16 cellular contexts compared by ENCODE assay signal in the genomic region with DNA sequence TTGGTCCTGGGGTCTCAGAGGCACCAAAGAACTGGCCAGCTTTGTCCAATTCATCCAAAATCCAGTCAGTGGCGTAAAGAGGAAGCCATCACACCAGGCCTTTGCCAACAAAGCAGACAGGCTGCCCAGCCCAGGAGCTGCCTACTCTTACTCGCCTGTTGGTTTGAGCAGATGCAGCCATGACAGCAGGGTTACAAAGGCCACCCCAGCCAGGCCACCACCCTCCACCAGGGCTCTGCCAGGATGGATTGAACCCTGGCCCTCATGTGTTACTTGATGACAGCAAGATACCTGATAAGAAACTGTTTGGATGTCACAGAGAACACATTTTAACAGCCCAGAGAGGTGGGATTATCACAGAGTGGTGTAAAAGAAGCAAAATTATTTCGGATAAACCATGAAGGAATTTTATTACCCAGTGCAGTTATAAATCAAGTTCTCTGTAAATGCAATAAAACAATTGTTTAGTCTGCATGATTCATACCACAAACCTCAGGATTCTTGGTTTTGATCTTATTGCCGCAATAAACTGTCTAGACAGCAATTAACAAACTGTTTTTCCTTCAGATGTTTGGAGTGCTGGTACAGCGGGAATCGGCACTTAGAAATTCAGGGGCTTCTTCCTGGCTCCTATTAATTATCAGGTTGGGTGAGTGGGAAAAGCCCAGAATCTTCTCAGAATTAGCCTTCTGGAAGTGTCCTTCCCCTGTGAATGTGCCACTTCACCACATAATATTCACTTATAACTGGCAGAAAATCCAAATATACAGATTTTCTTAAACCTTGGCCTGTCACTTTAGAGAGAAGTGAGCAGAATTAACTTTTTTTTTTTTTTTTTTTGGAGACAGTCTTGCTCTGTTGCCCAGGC. TPM values are rescaled to one million over a fixed set of nuclear protein-coding genes. Genes with fewer than 3 reads are reported as not detected.
DNase-seq lines count a peak whose midpoint lies in the region; ATAC-seq, FAIRE-seq and TF ChIP-seq lines count a peak whose summit lies in the region.
"Had no signal": no experiment of that assay in that cellular context is flagged by ENCODE, and none has a peak within 500 bp of the region (broad histone marks: within the 10 kb centered on the region; RNA-seq: fewer than 3 reads in every experiment).

No MANE protein-coding gene starts in this region.

- H3K4me1 Mint-ChIP-seq in HFFc6 (ENCODE audit: low read depth) = peaks cover 30% of the 10 kb centered on the region
- peaks cover 5% of the 10 kb centered on the region for H3K4me1 Mint-ChIP-seq in astrocyte (ENCODE audit: low read depth, unreplicated experiment)
- no peaks in the 10 kb centered on the region for H3K4me1 Mint-ChIP-seq in CD8-positive, alpha-beta T cell (ENCODE audit: low read depth)

- peak overlapping the region; percentile 79 for H3K4me2 ChIP-seq in astrocyte (ENCODE audit: low read length)

- peaks cover 10% of the 10 kb centered on the region for H3K27me3 Mint-ChIP-seq in HFFc6 (ENCODE audit: insufficient read depth)
- peaks cover 2% of the 10 kb centered on the region for H3K27me3 Mint-ChIP-seq in astrocyte (ENCODE audit: low read depth, unreplicated experiment)
- peaks cover 16% of the 10 kb centered on the region for H3K27me3 Mint-ChIP-seq in CD8-positive, alpha-beta T cell (ENCODE audit: low read depth)

- H3K27me3 ChIP-seq in A673 (replicated peaks; ENCODE audit: insufficient read depth, low read depth, low read length, poor library complexity) (no peaks in the 10 kb centered on the region), astrocyte (ENCODE audit: insufficient read depth, low read length) (no peaks in the 10 kb centered on the region), left lung (peaks cover 0 to 4% of the 10 kb centered on the region in 2 donors)
- H3K27me3 ChIP-seq in CD8-positive, alpha-beta T cell (ENCODE audit: insufficient read depth, low read length) = no peaks in the 10 kb centered on the region
- H3K27me3 ChIP-seq: upper lobe of left lung had no signal

- peak overlapping the region; percentile 2 for H2AFZ ChIP-seq in astrocyte (ENCODE audit: low read depth, low read length)

- no peak for TF ChIP-seq CTCF in A673 (conservative IDR thresholded peaks at IDR 0.05; ENCODE audit: low read depth, low read length)
- TF ChIP-seq CTCF in HFFc6 (IDR thresholded peaks at IDR 0.05) = no peak
- TF ChIP-seq CTCF in astrocyte (IDR thresholded peaks at IDR 0.05; ENCODE audit: insufficient read depth, low read depth, low read length) = no peak
- no peak for TF ChIP-seq CTCF in left lung (IDR thresholded peaks at IDR 0.05)
- no peak for TF ChIP-seq CTCF in CD8-positive, alpha-beta T cell (IDR thresholded peaks at IDR 0.05)

- ATAC-seq in left lung (peak; percentile 44), HG02610 (IDR thresholded peaks at IDR 0.05; ENCODE audit: unreplicated experiment) (no peak), HG03097 (IDR thresholded peaks at IDR 0.05; ENCODE audit: low FRiP score, unreplicated experiment) (no peak), HG02642 (IDR thresholded peaks at IDR 0.05; ENCODE audit: poor library complexity, unreplicated experiment) (no peak)
- ATAC-seq in CD8-positive, alpha-beta T cell = no peak
- ATAC-seq: activated CD4-positive, CD25-positive, alpha-beta regulatory T cell treated with anti-CD3 and anti-CD28 coated beads, Interleukin-2, amount 50 U/mL, for 24 hours had no signal

- H3K4me3 Mint-ChIP-seq in HFFc6 (no peak overlapping the region), astrocyte (ENCODE audit: unreplicated experiment) (no peak overlapping the region)
- H3K4me3 Mint-ChIP-seq in CD8-positive, alpha-beta T cell = no peak overlapping the region
- H3K4me3 Mint-ChIP-seq: activated T-cell treated with anti-CD3 and anti-CD28 coated beads, Interleukin-2, amount 50 U/mL, for 24 hours had no signal

- peak; percentile 53 for DNase-seq in A673 (ENCODE audit: low spot score)
- DNase-seq in HFFc6 = peak; percentile 82
- peak; percentile 87 for DNase-seq in astrocyte (ENCODE audit: low read depth)
- DNase-seq in left lung = no peak
- no peak for DNase-seq in CD8-positive, alpha-beta T cell
- DNase-seq: ACHN; activated T-cell treated with anti-CD3 and anti-CD28 coated beads, Interleukin-2, amount 50 U/mL, for 24 hours; GDM1; NCI-H1105; NCI-H510A; spleen; upper lobe of left lung had no signal

- BruUV-seq in A673 (replicated peaks; lab: Mats Ljungman, UMichigan) = no TSS peak

- POLR2A ChIA-PET in A673 (lab: Charles Lee; ENCODE audit: low non-redundant PET) = no interaction called here
- POLR2A ChIA-PET in CD8-positive, alpha-beta T cell (lab: Charles Lee) = no interaction called here

- peaks cover 7% of the 10 kb centered on the region for H3K4me1 ChIP-seq in A673 (ENCODE audit: insufficient read depth, low read length, poor library complexity, severe bottlenecking)
- H3K4me1 ChIP-seq in astrocyte (ENCODE audit: insufficient read depth, low read length) = peaks cover 13% of the 10 kb centered on the region
- H3K4me1 ChIP-seq in left lung = peaks cover 0 to 3% of the 10 kb centered on the region in 2 donors
- no peaks in the 10 kb centered on the region for H3K4me1 ChIP-seq in CD8-positive, alpha-beta T cell (ENCODE audit: insufficient read depth, low read length)
- H3K4me1 ChIP-seq: spleen, upper lobe of left lung had no signal

- no peaks in the 10 kb centered on the region for H3K9me3 ChIP-seq in A673 (ENCODE audit: low read depth, low read length, poor library complexity, severe bottlenecking)
- no peaks in the 10 kb centered on the region for H3K9me3 ChIP-seq in astrocyte (ENCODE audit: insufficient read depth, low read depth, low read length)
- no peaks in the 10 kb centered on the region for H3K9me3 ChIP-seq in left lung
- no peaks in the 10 kb centered on the region for H3K9me3 ChIP-seq in CD8-positive, alpha-beta T cell (ENCODE audit: low read length)
- H3K9me3 ChIP-seq: spleen, upper lobe of left lung had no signal

- H3K36me3 ChIP-seq in A673 (ENCODE audit: insufficient read depth, low read length, poor library complexity, severe bottlenecking) = no peaks in the 10 kb centered on the region
- no peaks in the 10 kb centered on the region for H3K36me3 ChIP-seq in astrocyte (ENCODE audit: insufficient read depth, low read length)
- H3K36me3 ChIP-seq in left lung = no peaks in the 10 kb centered on the region
- no peaks in the 10 kb centered on the region for H3K36me3 ChIP-seq in CD8-positive, alpha-beta T cell (ENCODE audit: insufficient read depth, low read length)
- H3K36me3 ChIP-seq: spleen, upper lobe of left lung had no signal

- H3K27ac Mint-ChIP-seq in HFFc6 (no peak overlapping the region), astrocyte (ENCODE audit: unreplicated experiment) (no peak overlapping the region)
- H3K27ac Mint-ChIP-seq in CD8-positive, alpha-beta T cell = no peak overlapping the region
- H3K27ac Mint-ChIP-seq: activated T-cell treated with anti-CD3 and anti-CD28 coated beads, Interleukin-2, amount 50 U/mL, for 24 hours had no signal

- H3K9me3 Mint-ChIP-seq in HFFc6 (no peaks in the 10 kb centered on the region), astrocyte (ENCODE audit: unreplicated experiment) (no peaks in the 10 kb centered on the region)
- no peaks in the 10 kb centered on the region for H3K9me3 Mint-ChIP-seq in CD8-positive, alpha-beta T cell
- H3K9me3 Mint-ChIP-seq: activated T-cell treated with anti-CD3 and anti-CD28 coated beads, Interleukin-2, amount 50 U/mL, for 24 hours had no signal

- CTCF ChIA-PET in A673 (lab: Charles Lee) = no interaction called here
- CTCF ChIA-PET in CD8-positive, alpha-beta T cell (lab: Charles Lee) = no interaction called here

- H3K9ac ChIP-seq in astrocyte (ENCODE audit: low read length) = peak overlapping the region; percentile 39

- H4K20me1 ChIP-seq in astrocyte (ENCODE audit: insufficient read depth, low read length) = no peaks in the 10 kb centered on the region

- H3K27ac ChIP-seq in A673 (ENCODE audit: low read depth, low read length, poor library complexity, severe bottlenecking) = no peak overlapping the region
- H3K27ac ChIP-seq in astrocyte (ENCODE audit: low read depth, low read length) = peak overlapping the region; percentile 61
- no peak overlapping the region for H3K27ac ChIP-seq in left lung
- no peak overlapping the region for H3K27ac ChIP-seq in CD8-positive, alpha-beta T cell (ENCODE audit: low read depth, low read length)
- H3K27ac ChIP-seq: spleen, upper lobe of left lung had no signal

- H3K79me2 ChIP-seq in astrocyte (ENCODE audit: insufficient read depth, low read length) = peaks cover 20% of the 10 kb centered on the region

- H3K36me3 Mint-ChIP-seq in HFFc6 (ENCODE audit: low read depth) (no peaks in the 10 kb centered on the region), astrocyte (ENCODE audit: low read depth, unreplicated experiment) (no peaks in the 10 kb centered on the region)
- H3K36me3 Mint-ChIP-seq in CD8-positive, alpha-beta T cell = no peaks in the 10 kb centered on the region

- peak; percentile 76 for FAIRE-seq in astrocyte (lab: Jason Lieb, UNC)

- intact Hi-C loops in A673 (cut with micrococcal nuclease; ENCODE audit: unreplicated experiment) (no loop called here), left lung (cut with DNase I) (no loop called here)
- intact Hi-C loops in CD8-positive, alpha-beta T cell (cut with DNase I, micrococcal nuclease) = no loop called here

- H3K4me3 ChIP-seq in A673 (ENCODE audit: low read depth, low read length, poor library complexity, severe bottlenecking) (no peak overlapping the region), astrocyte (ENCODE audit: insufficient read depth, low read depth, low read length) (peak overlapping the region; percentile 14), left lung (no peak overlapping the region)
- H3K4me3 ChIP-seq in CD8-positive, alpha-beta T cell (ENCODE audit: low read depth, low read length) = no peak overlapping the region
- H3K4me3 ChIP-seq: spleen, upper lobe of left lung had no signal

RNA-seq across cellular contexts. Expression of a gene that starts 57.9 kb away (rescaled TPM):
- total RNA-seq in A673 (2021) (17.7 and 18.4 TPM in 2 replicates), astrocyte (15.0 and 21.7 TPM in 2 replicates), left lung (under 1 TPM; 0.24 to 0.64 TPM)
- under 1 TPM; 0.29 to 0.81 (median 0.36) TPM for total RNA-seq in HFFc6 (2021; fragmentation: NEBNext Ultra II Directional; extraction: Animal tissue kit (Norgen Biotek cat#: 25700))
- total RNA-seq in CD8-positive, alpha-beta T cell = under 1 TPM; 0.08 to 0.41 TPM

Comparison
In these comparisons a context has a peak if more than half of its experiments do, and no peak if none do; other contexts are left out.
1. DNase-seq: peak in A673 (single experiment), HFFc6 (single experiment) and astrocyte (single experiment); none in left lung (0 of 2) and CD8-positive, alpha-beta T cell (0 of 7).